ENCODE assay signal across 1 cellular context in genomic region chr7:115707236-115707635, GRCh38.
TF ChIP-seq lines count a peak whose summit lies in the region.

No MANE protein-coding gene starts in this region.

TF ChIP-seq in Ishikawa, 13 proteins besides CTCF, POLR2A, EP300 and RAD21 (continued from another document):
- TF ChIP-seq REST (IDR thresholded peaks at IDR 0.05; ENCODE audit: low read depth) (no peak), FOXM1 (IDR thresholded peaks at IDR 0.05; ENCODE audit: borderline replicate concordance, low read depth) (no peak), USF1 (IDR thresholded peaks at IDR 0.05) (no peak), EGR1 (IDR thresholded peaks at IDR 0.05) (no peak), ZBTB7A (IDR thresholded peaks at IDR 0.05; ENCODE audit: low read depth) (no peak)
